9 cellular contexts compared by ENCODE assay signal in the genomic region with DNA sequence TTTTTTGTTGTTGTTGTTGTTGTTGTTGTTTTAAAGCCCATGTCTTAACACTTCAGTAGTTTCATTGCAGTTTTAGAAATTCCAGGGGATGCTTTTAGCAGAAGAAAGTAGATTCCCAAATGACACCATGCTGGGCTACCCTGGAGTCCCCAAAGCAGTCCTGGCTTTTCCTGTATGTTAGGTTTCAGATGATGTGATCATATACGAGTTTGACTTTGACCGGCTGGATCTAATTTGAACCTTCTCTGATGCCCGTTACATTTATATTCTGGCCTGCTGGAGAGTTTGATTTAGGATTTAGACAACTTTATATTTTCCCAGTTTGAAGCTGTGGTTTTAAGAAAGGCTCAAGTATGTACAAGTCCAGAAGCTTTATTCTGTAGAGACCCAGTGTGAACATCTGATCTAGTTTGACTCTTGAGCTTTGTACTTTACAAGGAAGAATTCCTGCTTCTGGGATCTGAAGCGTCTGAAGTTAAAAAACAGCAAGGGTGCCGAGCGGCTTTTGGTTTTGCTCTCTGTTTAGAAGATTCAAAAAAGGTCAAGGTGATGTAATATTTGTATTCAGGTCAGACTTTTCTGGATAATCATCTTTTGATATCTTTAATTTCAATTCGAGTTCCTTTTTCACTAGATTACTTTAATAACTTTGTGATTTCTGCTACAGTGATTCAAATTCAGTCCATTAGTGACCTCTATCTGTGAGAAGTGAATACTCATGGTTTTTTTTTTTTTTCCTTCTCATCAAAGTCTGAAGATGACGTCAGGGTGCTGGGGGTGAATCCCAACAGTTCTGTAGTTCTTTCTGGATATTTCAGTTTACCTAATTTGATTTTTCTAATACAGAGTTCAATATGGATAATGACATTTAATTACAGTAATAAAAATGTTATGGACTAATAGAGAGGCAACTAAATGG. TPM values are rescaled to one million over a fixed set of nuclear protein-coding genes. Genes with fewer than 3 reads are reported as not detected.
DNase-seq lines count a peak whose midpoint lies in the region; ATAC-seq and TF ChIP-seq lines count a peak whose summit lies in the region.
"Had no signal": no experiment of that assay in that cellular context is flagged by ENCODE, and none has a peak within 500 bp of the region (broad histone marks: within the 10 kb centered on the region; RNA-seq: fewer than 3 reads in every experiment).

No MANE protein-coding gene starts in this region.

- H3K4me3 ChIP-seq in cardiac muscle cell (peak overlapping the region; percentile 65), spleen (peak overlapping the region in 5 of 8 donors; percentile 13 to 73 (median 52))

- H3K9me3 ChIP-seq in cardiac muscle cell (ENCODE audit: low read depth), result no peaks in the 10 kb centered on the region
- no peaks in the 10 kb centered on the region for H3K9me3 ChIP-seq in spleen

- peak; percentile 26 for DNase-seq in HT-29 (ENCODE audit: low spot score)
- DNase-seq in SK-N-DZ (ENCODE audit: low spot score), result peak; percentile 52
- peak in 1 of 2 donors; percentile 73 for DNase-seq in cardiac muscle cell (ENCODE audit: low read depth in 1 of 2, low spot score in 1 of 2)
- DNase-seq in spleen, result no peak
- DNase-seq in mucosa of gallbladder (ENCODE audit: low spot score), result no peak
- DNase-seq in activated CD4-positive, alpha-beta T cell treated with anti-CD3 and anti-CD28 coated beads for 1 hour, result no peak
- DNase-seq: left cardiac atrium had no signal

- H3K27ac ChIP-seq in cardiac muscle cell, result no peak overlapping the region
- peak overlapping the region in 4 of 8 donors; percentile 28 to 72 (median 37) for H3K27ac ChIP-seq in spleen

- TF ChIP-seq CTCF in cardiac muscle cell (IDR thresholded peaks at IDR 0.05; ENCODE audit: low read depth, low read length), result peak; percentile 51
- peak in 4 of 11 experiments; percentile 11 to 44 (median 22) for TF ChIP-seq CTCF in spleen (IDR thresholded peaks at IDR 0.05 in 8 of 11, conservative IDR thresholded peaks at IDR 0.05 in 3 of 11)

- intact Hi-C loops in spleen (cut with DNase I; ENCODE audit: low total_unique reads), result no loop called here

- WGBS in spleen, 5 donors, result 38 to 55% (median 54%) methylated on average over 8 of the region's 8 CpGs

- no peak for TF ChIP-seq POLR2A in spleen (IDR thresholded peaks at IDR 0.05)

- H3K36me3 ChIP-seq in cardiac muscle cell (no peaks in the 10 kb centered on the region), spleen (no peaks in the 10 kb centered on the region)

- peaks cover 8% of the 10 kb centered on the region for H3K4me1 ChIP-seq in cardiac muscle cell (ENCODE audit: low read depth)
- peaks cover 0 to 32% (median 12%) of the 10 kb centered on the region in 6 donors for H3K4me1 ChIP-seq in spleen

- ATAC-seq in GM18870 (IDR thresholded peaks at IDR 0.05; ENCODE audit: unreplicated experiment), result no peak
- ATAC-seq in HG02885 (IDR thresholded peaks at IDR 0.05; ENCODE audit: poor library complexity, unreplicated experiment), result no peak

- peaks cover 19% of the 10 kb centered on the region for H3K27me3 ChIP-seq in cardiac muscle cell
- peaks cover 0 to 44% (median 28%) of the 10 kb centered on the region in 7 donors for H3K27me3 ChIP-seq in spleen (replicated peaks in 1 of 7)

RNA-seq across cellular contexts. Expression of gene FLRT2, which starts 6.2 kb away (rescaled TPM):
- total RNA-seq in HT-29 (2014; rRNA removed; shearing (Covaris generic)), result not detected in 2 replicates
- polyA plus RNA-seq in SK-N-DZ (2014; cell fraction: cytosol; rRNA removed), result 2.9 and 4.6 TPM in 2 replicates
- 22.4 and 25.8 TPM in 2 replicates for polyA plus RNA-seq in SK-N-DZ (2014; cell fraction: nucleus; rRNA removed)
- total RNA-seq in cardiac muscle cell (5.8 and 10.1 TPM in 2 replicates), spleen (10 to 100 TPM; 12.3 to 63.9 (median 35.0) TPM), mucosa of gallbladder (20.5 TPM)
- polyA plus RNA-seq in cardiac muscle cell (2.6 and 5.2 TPM in 2 replicates), spleen (1 to 10 TPM; 7.8 to 9.6 (median 8.8) TPM)

Comparison
In these comparisons a context has a peak if more than half of its experiments do, and no peak if none do; other contexts are left out.
1. DNase-seq: peak in HT-29 (single experiment) and SK-N-DZ (single experiment); none in spleen (single experiment), mucosa of gallbladder (single experiment) and activated CD4-positive, alpha-beta T cell treated with anti-CD3 and anti-CD28 coated beads for 1 hour (single experiment).